ENCODE assay signal across 8 cellular contexts in the genomic region with DNA sequence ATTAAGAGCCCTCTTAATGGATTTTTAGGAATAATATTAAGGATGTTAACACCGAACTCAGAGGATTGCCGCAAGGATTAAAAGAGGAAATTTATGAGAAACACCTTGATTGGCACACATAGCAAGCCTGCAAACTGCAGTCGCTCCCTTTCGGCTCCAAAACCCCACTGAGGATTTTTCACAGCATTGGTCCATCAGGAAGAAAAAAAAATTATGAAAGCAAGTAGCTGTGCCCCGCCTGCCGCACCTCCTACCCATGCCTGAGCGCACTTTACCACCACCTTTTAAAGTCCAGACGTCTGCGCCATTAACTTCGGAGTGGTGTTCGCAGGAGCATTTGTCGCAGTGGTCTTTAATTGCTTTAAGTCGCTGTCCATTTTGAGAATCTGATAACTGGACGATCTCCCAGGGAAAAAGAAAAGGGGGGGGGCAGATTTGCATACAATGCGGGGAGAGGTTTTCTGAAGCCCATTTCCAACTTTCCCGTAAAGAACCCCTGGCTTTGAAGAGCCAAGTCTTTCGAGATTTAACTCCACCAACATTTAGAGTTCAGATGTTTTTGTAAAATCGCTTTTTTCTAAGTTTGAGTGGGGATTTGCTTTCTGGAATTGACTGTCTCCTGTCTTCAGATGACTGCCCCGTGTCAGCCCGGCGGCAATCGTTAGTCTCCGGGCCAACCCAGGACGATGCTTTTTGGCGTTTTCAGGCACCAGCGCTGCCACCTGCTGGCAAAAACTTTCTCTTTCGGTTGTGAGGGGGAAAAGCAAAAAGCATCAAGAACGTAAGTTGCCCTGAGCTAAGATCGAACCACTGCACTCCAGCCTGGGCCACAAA. TPM values are rescaled to one million over a fixed set of nuclear protein-coding genes. Genes with fewer than 3 reads are reported as not detected.
DNase-seq lines count a peak whose midpoint lies in the region; ATAC-seq and TF ChIP-seq lines count a peak whose summit lies in the region.

No MANE protein-coding gene starts in this region.

- H3K27ac Mint-ChIP-seq in chondrocyte (ENCODE audit: unreplicated experiment), result no peak overlapping the region

- H3K27me3 ChIP-seq in ACC112 (ENCODE audit: insufficient read depth, low read length), result no peaks in the 10 kb centered on the region

- H3K36me3 ChIP-seq in ACC112 (ENCODE audit: insufficient read depth, low read length), result no peaks in the 10 kb centered on the region

- no peaks in the 10 kb centered on the region for H3K9me3 Mint-ChIP-seq in chondrocyte (ENCODE audit: low read depth)

- intact Hi-C loops in left colon (cut with DNase I, micrococcal nuclease), result loop anchor here in 1 of 2 donors (2.0 kb wide), 1 partner anchor 387 kb away; no protein-coding TSS in a partner anchor

- no peaks in the 10 kb centered on the region for H3K36me3 Mint-ChIP-seq in chondrocyte (ENCODE audit: low read depth)

- TF ChIP-seq CTCF in chondrocyte (IDR thresholded peaks at IDR 0.05), result peak; percentile 94

- H3K79me2 ChIP-seq in ACC112 (ENCODE audit: control insufficient read depth, insufficient read depth, low read length, unreplicated experiment), result peaks cover 15% of the 10 kb centered on the region

- H2AFZ ChIP-seq in ACC112 (ENCODE audit: low read length, unreplicated experiment), result peak overlapping the region; percentile 69

- H3K4me1 Mint-ChIP-seq in chondrocyte (ENCODE audit: low read depth), result peaks cover 42% of the 10 kb centered on the region

- H3K27me3 Mint-ChIP-seq in chondrocyte (ENCODE audit: low read depth), result peaks cover 36% of the 10 kb centered on the region

- DNase-seq in NCI-H2196 (lab: John Stamatoyannopoulos, UW; ENCODE audit: unreplicated experiment) (peak; percentile 42), chondrocyte (ENCODE audit: low spot score) (peak; percentile 72), left colon (peak; percentile 85 to 92)
- peak; percentile 81 for DNase-seq in activated CD4-positive, alpha-beta T cell treated with anti-CD3 and anti-CD28 coated beads for 1 hour
- DNase-seq in stimulated activated CD4-positive, alpha-beta T cell treated with anti-CD3 and anti-CD28 coated beads, Interleukin-1b, Interleukin-23, amount 100 ng/mL, for 4 hours (ENCODE audit: low read depth in 2 of 2), result peak; percentile 78 to 79

- ATAC-seq in GM18511 (IDR thresholded peaks at IDR 0.05; ENCODE audit: unreplicated experiment) (peak; percentile 66), HG03060 (IDR thresholded peaks at IDR 0.05; ENCODE audit: low read depth, unreplicated experiment) (peak; percentile 74), left colon (peak; percentile 58)

- H3K4me3 Mint-ChIP-seq in chondrocyte (ENCODE audit: unreplicated experiment), result peak overlapping the region; percentile 77

- peaks cover 31% of the 10 kb centered on the region for H3K4me1 ChIP-seq in ACC112 (ENCODE audit: control insufficient read depth, insufficient read depth, low read length, unreplicated experiment)

- peak overlapping the region; percentile 44 for H3K27ac ChIP-seq in ACC112 (ENCODE audit: low read depth, low read length)

- peak overlapping the region; percentile 83 for H3K4me3 ChIP-seq in ACC112 (ENCODE audit: low read depth, low read length)

RNA-seq across cellular contexts. Expression of gene TRABD2A, which starts 0.9 kb away (rescaled TPM):
- total RNA-seq in chondrocyte, result 0.37 to 1.2 TPM (median 0.82 TPM) in 3 replicates
- 100 to 1,000 TPM in 1 of 2 donors, 10 to 100 TPM in 1; 89.8 to 101 TPM for total RNA-seq in left colon

RNA-seq across cellular contexts. Expression of gene TMSB10, which starts 23.7 kb away (rescaled TPM):
- total RNA-seq in chondrocyte, result 1,771 to 2,562 TPM (median 2,521 TPM) in 3 replicates
- 1,000 to 10,000 TPM; 1,780 to 2,331 TPM for total RNA-seq in left colon

Comparison
In these comparisons a context has a peak if more than half of its experiments do, and no peak if none do; other contexts are left out.
1. Peak in every context shown above with its lines: DNase-seq, ATAC-seq, H3K4me3 ChIP-seq and H3K27ac ChIP-seq.
2. RNA of gene TRABD2A, which starts 0.9 kb away (total RNA-seq): 89.8 to 101 TPM in left colon; 0.37 to 1.2 TPM in chondrocyte; every median in the first group is over 10 times any median in the second.